Comparison of ENCODE assay signal across 29 cellular contexts in the genomic region with DNA sequence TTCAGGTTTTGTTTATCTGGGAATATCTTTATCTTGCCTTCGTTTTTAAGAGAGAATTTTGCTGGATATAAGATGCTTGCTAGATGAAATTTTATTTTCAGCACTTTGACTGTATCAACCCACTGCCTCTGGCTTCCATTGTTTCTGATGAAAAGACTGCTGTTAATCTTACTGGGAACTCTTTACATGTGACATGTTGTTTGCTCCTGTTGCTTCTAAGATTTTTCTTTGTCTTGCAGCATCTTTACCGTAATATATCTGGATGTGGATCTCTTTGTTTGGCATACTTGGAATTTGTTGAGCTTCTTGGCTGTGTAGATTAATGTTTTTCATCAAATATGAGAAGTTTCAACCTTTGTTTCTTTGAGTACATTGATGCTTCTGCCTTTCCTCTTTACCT.
"Had no signal": no experiment of that assay in that cellular context is flagged by ENCODE, and none has a peak within 500 bp of the region (broad histone marks: within the 10 kb centered on the region; RNA-seq: fewer than 3 reads in every experiment).

No MANE protein-coding gene starts in this region.

- H3K36me3 Mint-ChIP-seq: stimulated activated effector memory CD8-positive, alpha-beta T cell treated with anti-CD3 and anti-CD28 coated beads, Interleukin-12 subunit alpha, Interleukin-12 subunit beta, amount 100 ng/mL, for 72 hours had no signal

- H3K27me3 ChIP-seq: hepatocyte, pancreas, spleen, suprapubic skin, upper lobe of right lung had no signal

- H3K4me3 ChIP-seq: hepatocyte, lower lobe of right lung, pancreas, prostate gland, sigmoid colon, spleen, suprapubic skin, thoracic aorta, tibial artery, upper lobe of right lung had no signal

- H3K4me1 ChIP-seq: lower lobe of right lung, pancreas, prostate gland, sigmoid colon, spleen, upper lobe of right lung had no signal

- H3K4me3 Mint-ChIP-seq: naive thymus-derived CD8-positive, alpha-beta T cell; nephron; neural crest cell; stimulated activated effector memory CD8-positive, alpha-beta T cell treated with anti-CD3 and anti-CD28 coated beads, Interleukin-12 subunit alpha, Interleukin-12 subunit beta, amount 100 ng/mL, for 72 hours; stimulated activated naive CD8-positive, alpha-beta T cell treated with anti-CD3 and anti-CD28 coated beads, Interleukin-15, Interleukin-2, amounts not matched to agents 100 ng/mL and 50 ng/mL, for 24 hours had no signal

- H3K4me2 ChIP-seq: hepatocyte had no signal

- H2AFZ ChIP-seq: hepatocyte had no signal

- H3K79me2 ChIP-seq: hepatocyte had no signal

- DNase-seq: islet precursor cell; kidney glomerular epithelial cell; left cardiac atrium; lower lobe of right lung; mammary epithelial cell; mesenchymal stem cell; naive thymus-derived CD8-positive, alpha-beta T cell; nucleus accumbens; pancreas; posterior cingulate gyrus; retina; right cardiac atrium; sigmoid colon; small intestine; spleen; stimulated activated CD4-positive, alpha-beta T cell treated with anti-CD3 and anti-CD28 coated beads, Interleukin-4, amount 100 ng/mL, for 24 hours; stimulated activated naive CD4-positive, alpha-beta T cell; tibial artery; trophoblast cell; upper lobe of right lung had no signal

- H3K27ac Mint-ChIP-seq: naive thymus-derived CD8-positive, alpha-beta T cell; nephron; stimulated activated effector memory CD8-positive, alpha-beta T cell treated with anti-CD3 and anti-CD28 coated beads, Interleukin-12 subunit alpha, Interleukin-12 subunit beta, amount 100 ng/mL, for 72 hours; stimulated activated naive CD8-positive, alpha-beta T cell treated with anti-CD3 and anti-CD28 coated beads, Interleukin-15, Interleukin-2, amounts not matched to agents 100 ng/mL and 50 ng/mL, for 24 hours had no signal

- H3K4me1 Mint-ChIP-seq: naive thymus-derived CD8-positive, alpha-beta T cell; nephron; neural crest cell; stimulated activated effector memory CD8-positive, alpha-beta T cell treated with anti-CD3 and anti-CD28 coated beads, Interleukin-12 subunit alpha, Interleukin-12 subunit beta, amount 100 ng/mL, for 72 hours had no signal

- H3K9me3 ChIP-seq: lower lobe of right lung, pancreas, prostate gland, suprapubic skin, thoracic aorta, tibial artery, upper lobe of right lung had no signal

- H3K36me3 ChIP-seq: lower lobe of right lung, pancreas, prostate gland, sigmoid colon, spleen, suprapubic skin, thoracic aorta, tibial artery, upper lobe of right lung had no signal

- ATAC-seq: left cardiac atrium; left lobe of liver; lower lobe of right lung; naive thymus-derived CD8-positive, alpha-beta T cell; pancreas; right cardiac atrium; stimulated activated effector memory CD8-positive, alpha-beta T cell treated with anti-CD3 and anti-CD28 coated beads, Interleukin-12 subunit alpha, Interleukin-12 subunit beta, amount 100 ng/mL, for 72 hours; upper lobe of right lung had no signal

- H3K27ac ChIP-seq: hepatocyte, lower lobe of right lung, pancreas, prostate gland, sigmoid colon, spleen, suprapubic skin, thoracic aorta, tibial artery, upper lobe of right lung had no signal
